8 cellular contexts compared by ENCODE assay signal in the genomic region with DNA sequence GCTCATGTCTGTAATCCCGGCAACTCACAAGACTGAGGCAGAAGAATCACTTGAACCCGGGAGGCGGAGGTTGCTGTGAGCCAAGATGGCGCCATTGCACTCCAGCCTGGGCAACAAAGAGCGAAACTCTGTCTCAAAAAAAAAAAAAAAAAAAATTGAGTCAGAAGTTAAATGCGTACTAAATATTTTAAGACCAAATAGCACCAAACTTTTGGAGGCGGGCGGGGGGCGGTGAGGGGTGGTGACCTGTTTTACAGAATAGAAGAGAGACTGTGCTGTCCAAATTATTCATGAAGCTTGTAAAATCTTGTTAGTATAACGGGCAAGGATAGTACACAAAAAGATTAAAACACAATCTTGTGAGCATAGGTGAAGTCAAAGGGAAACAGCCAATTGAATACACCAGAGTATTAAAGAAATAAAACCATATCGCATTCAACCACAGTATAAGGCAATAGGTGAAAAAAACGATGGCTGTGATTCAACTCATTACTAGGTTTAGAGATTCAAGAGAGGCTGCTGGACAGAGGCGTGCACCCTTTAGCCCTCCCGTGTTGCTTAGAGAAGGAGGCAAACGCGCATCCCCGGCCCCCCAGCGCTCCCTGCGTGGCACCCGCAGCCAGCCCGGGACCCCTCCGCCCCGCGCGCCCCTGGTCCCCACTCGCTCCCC. TPM values are rescaled to one million over a fixed set of nuclear protein-coding genes. Genes with fewer than 3 reads are reported as not detected.
DNase-seq lines count a peak whose midpoint lies in the region; ATAC-seq and TF ChIP-seq lines count a peak whose summit lies in the region.

No MANE protein-coding gene starts in this region.

- H3K4me3 ChIP-seq in adrenal gland (peak overlapping the region; percentile 10 to 82 (median 77)), iPS-20b (ENCODE audit: low read length) (peak overlapping the region; percentile 100)

- ATAC-seq in stimulated activated naive B cell treated with anti-CD40 and anti-IgM and Interleukin-4, amounts not matched to agents 10 μg/mL and 1 μg/mL and 100 μg/mL, for 72 hours (replicated peaks), result peak; percentile 18 to 33

- H3K36me3 ChIP-seq in adrenal gland (replicated peaks in 1 of 2) (no peaks in the 10 kb centered on the region), iPS-20b (ENCODE audit: insufficient read depth, low read depth, low read length) (peaks cover 38% of the 10 kb centered on the region)

- peaks cover 4 to 44% (median 6%) of the 10 kb centered on the region in 3 donors for H3K9me3 ChIP-seq in adrenal gland (replicated peaks in 1 of 3)
- peaks cover 74% of the 10 kb centered on the region for H3K9me3 ChIP-seq in iPS-20b (ENCODE audit: insufficient read depth, low read depth, low read length)

- TF ChIP-seq POLR2A in adrenal gland (IDR thresholded peaks at IDR 0.05), result no peak

- no peaks in the 10 kb centered on the region for H3K27me3 Mint-ChIP-seq in stimulated activated naive B cell treated with anti-CD40 and anti-IgM and Interleukin-4, amounts not matched to agents 10 μg/mL and 1 μg/mL and 100 μg/mL, for 72 hours

- H3K4me1 Mint-ChIP-seq in stimulated activated naive B cell treated with anti-CD40 and anti-IgM and Interleukin-4, amounts not matched to agents 10 μg/mL and 1 μg/mL and 100 μg/mL, for 72 hours, result peaks cover 8 to 11% of the 10 kb centered on the region in 2 donors

- intact Hi-C loops in adrenal gland (cut with DNase I), result no loop called here

- H3K9me3 Mint-ChIP-seq in stimulated activated naive B cell treated with anti-CD40 and anti-IgM and Interleukin-4, amounts not matched to agents 10 μg/mL and 1 μg/mL and 100 μg/mL, for 72 hours, result peaks cover 17 to 27% of the 10 kb centered on the region in 2 donors

- H3K36me3 Mint-ChIP-seq in stimulated activated naive B cell treated with anti-CD40 and anti-IgM and Interleukin-4, amounts not matched to agents 10 μg/mL and 1 μg/mL and 100 μg/mL, for 72 hours, result peaks cover 37 to 62% of the 10 kb centered on the region in 2 donors

- 16 to 35% (median 26%) methylated on average over 17 to 26 of the region's 26 CpGs for WGBS in adrenal gland, 4 donors

- DNase-seq in DMS79 treated with DMSO at 0.1 percent for 48 hours (lab: John Stamatoyannopoulos, UW), result peak; percentile 44
- DNase-seq in DMS79 (lab: John Stamatoyannopoulos, UW), result no peak
- peak; percentile 26 for DNase-seq in LHCN-M2 (ENCODE audit: low read depth)
- DNase-seq in adrenal gland, result peak in 4 of 7 donors; percentile 19 to 62 (median 26)
- no peak for DNase-seq in stimulated activated naive B cell treated with anti-CD40 and anti-IgM and Interleukin-4, amounts not matched to agents 10 μg/mL and 1 μg/mL and 100 μg/mL, for 72 hours
- no peak for DNase-seq in SK-N-DZ (ENCODE audit: low spot score)
- DNase-seq in GM19238 (ENCODE audit: insufficient read length, low spot score), result no peak

- H3K9ac ChIP-seq in iPS-20b (ENCODE audit: low read depth, low read length), result peak overlapping the region; percentile 97; the same call in 1 of the 2 replicates

- H3K27ac ChIP-seq in adrenal gland (peak overlapping the region; percentile 75 to 97 (median 91)), iPS-20b (ENCODE audit: low read length) (peak overlapping the region; percentile 56)

- H3K27me3 ChIP-seq in adrenal gland (no peaks in the 10 kb centered on the region), iPS-20b (ENCODE audit: insufficient read depth, low read length) (no peaks in the 10 kb centered on the region)

- peak overlapping the region; percentile 100 for H3K27ac Mint-ChIP-seq in stimulated activated naive B cell treated with anti-CD40 and anti-IgM and Interleukin-4, amounts not matched to agents 10 μg/mL and 1 μg/mL and 100 μg/mL, for 72 hours

- H3K4me1 ChIP-seq in adrenal gland (replicated peaks in 1 of 2) (peaks cover 8 to 12% of the 10 kb centered on the region in 2 donors), iPS-20b (ENCODE audit: insufficient read depth, low read length) (no peaks in the 10 kb centered on the region)

- H3K4me3 Mint-ChIP-seq in stimulated activated naive B cell treated with anti-CD40 and anti-IgM and Interleukin-4, amounts not matched to agents 10 μg/mL and 1 μg/mL and 100 μg/mL, for 72 hours, result peak overlapping the region; percentile 96 to 100

- TF ChIP-seq CTCF in adrenal gland (IDR thresholded peaks at IDR 0.05), result no peak

RNA-seq across cellular contexts. Expression of a gene that starts 0.6 kb away (rescaled TPM):
- total RNA-seq in LHCN-M2 (2014; rRNA removed) (1.0 and 1.2 TPM in 2 replicates), adrenal gland (1 to 10 TPM in 7 of 8 donors, under 1 TPM in 1; 0.69 to 3.0 (median 1.7) TPM)
- 0.23 TPM for polyA plus RNA-seq in LHCN-M2 (2012)
- polyA plus RNA-seq in adrenal gland, result 1 to 10 TPM in 2 of 3 donors, under 1 TPM in 1; 0.51 to 1.8 (median 1.2) TPM
- polyA plus RNA-seq in SK-N-DZ (2014; cell fraction: cytosol; rRNA removed), result 5.6 and 7.7 TPM in 2 replicates
- polyA plus RNA-seq in SK-N-DZ (2014; cell fraction: nucleus; rRNA removed), result 10.1 and 15.8 TPM in 2 replicates

RNA-seq across cellular contexts. Expression of a gene that starts 0.9 kb away (rescaled TPM):
- total RNA-seq in LHCN-M2 (2014; rRNA removed) (7.2 and 8.1 TPM in 2 replicates), adrenal gland (10 to 100 TPM in 3 of 8 donors, 1 to 10 TPM in 5; 3.5 to 25.2 (median 8.7) TPM)
- 2.1 TPM for polyA plus RNA-seq in LHCN-M2 (2012)
- polyA plus RNA-seq in adrenal gland, result 10 to 100 TPM; 10.7 to 18.6 (median 13.0) TPM
- polyA plus RNA-seq in SK-N-DZ (2014; cell fraction: cytosol; rRNA removed), result 7.0 and 15.6 TPM in 2 replicates
- 21.0 and 23.8 TPM in 2 replicates for polyA plus RNA-seq in SK-N-DZ (2014; cell fraction: nucleus; rRNA removed)

RNA-seq across cellular contexts. Expression of a gene that starts 48.8 kb away (rescaled TPM):
- total RNA-seq in LHCN-M2 (2014; rRNA removed) (11.7 and 14.4 TPM in 2 replicates), adrenal gland (10 to 100 TPM in 6 of 8 donors, 1 to 10 TPM in 2; 6.5 to 21.8 (median 16.5) TPM)
- 7.5 TPM for polyA plus RNA-seq in LHCN-M2 (2012)
- 10 to 100 TPM; 24.8 to 37.3 (median 26.2) TPM for polyA plus RNA-seq in adrenal gland
- polyA plus RNA-seq in SK-N-DZ (2014; cell fraction: cytosol; rRNA removed), result 22.1 and 24.3 TPM in 2 replicates
- polyA plus RNA-seq in SK-N-DZ (2014; cell fraction: nucleus; rRNA removed), result 22.6 and 24.0 TPM in 2 replicates

RNA-seq across cellular contexts. Expression of a gene that starts 51.8 kb away (rescaled TPM):
- total RNA-seq in LHCN-M2 (2014; rRNA removed) (19.3 and 24.0 TPM in 2 replicates), adrenal gland (10 to 100 TPM in 7 of 8 donors, 1 to 10 TPM in 1; 9.7 to 34.7 (median 23.2) TPM)
- polyA plus RNA-seq in LHCN-M2 (2012), result 6.3 TPM
- polyA plus RNA-seq in adrenal gland, result 10 to 100 TPM in 1 of 3 donors, 1 to 10 TPM in 2; 3.9 to 25.8 (median 4.2) TPM
- 21.8 and 23.9 TPM in 2 replicates for polyA plus RNA-seq in SK-N-DZ (2014; cell fraction: cytosol; rRNA removed)
- polyA plus RNA-seq in SK-N-DZ (2014; cell fraction: nucleus; rRNA removed), result 12.5 and 16.6 TPM in 2 replicates

Comparison
In these comparisons a context has a peak if more than half of its experiments do, and no peak if none do; other contexts are left out.
1. DNase-seq: peak in DMS79 treated with DMSO at 0.1 percent for 48 hours (single experiment), LHCN-M2 (single experiment) and adrenal gland (4 of 7); none in DMS79 (single experiment), stimulated activated naive B cell treated with anti-CD40 and anti-IgM and Interleukin-4, amounts not matched to agents 10 μg/mL and 1 μg/mL and 100 μg/mL, for 72 hours (single experiment), SK-N-DZ (single experiment) and GM19238 (single experiment).